ENCODE assay signal across 8 cellular contexts in the genomic region with DNA sequence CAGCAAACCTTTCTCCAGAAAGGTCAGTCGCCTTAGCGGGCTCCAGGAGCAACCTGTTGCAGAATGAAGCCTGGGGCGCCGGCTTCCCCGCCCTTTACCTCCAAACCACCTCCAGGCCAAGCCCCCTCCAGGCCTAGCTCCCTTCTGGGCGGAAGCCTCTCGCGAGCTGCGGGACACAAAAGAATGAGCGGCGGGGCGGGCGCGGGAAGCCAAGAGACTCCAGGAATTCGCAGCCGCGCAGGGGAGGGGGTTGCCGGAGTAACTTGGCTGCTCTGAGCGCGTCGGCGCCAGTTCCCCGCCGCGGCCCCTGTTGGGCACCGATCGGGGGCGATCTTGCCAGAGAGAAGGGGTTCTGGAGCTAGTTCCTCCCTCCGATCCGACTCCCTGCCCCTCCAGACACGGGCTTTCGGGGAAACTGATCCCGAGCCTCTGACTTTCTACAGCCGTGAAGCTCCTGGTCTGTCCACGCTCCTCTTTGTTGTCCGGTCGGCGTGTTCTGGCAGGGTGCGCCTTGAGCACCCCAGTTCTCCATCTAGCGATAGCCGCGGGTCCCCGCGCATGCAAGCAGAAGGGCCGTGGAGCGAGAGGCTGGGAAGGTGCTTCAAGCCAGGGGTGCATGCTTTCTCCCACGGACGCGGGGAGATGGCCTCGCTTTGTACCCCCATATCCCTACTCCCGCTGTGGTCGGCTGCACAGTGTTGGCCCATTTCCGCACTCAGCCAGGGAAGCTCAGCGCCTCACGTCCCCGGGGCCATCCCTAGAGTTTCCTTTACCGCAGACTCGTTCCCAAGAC. TPM values are rescaled to one million over a fixed set of nuclear protein-coding genes. Genes with fewer than 3 reads are reported as not detected.
A peak's percentile ranks its signal among the peaks of the same experiment; 100 is the strongest.
DNase-seq lines count a peak whose midpoint lies in the region; ATAC-seq, FAIRE-seq and TF ChIP-seq lines count a peak whose summit lies in the region.

No MANE protein-coding gene starts in this region.

- H3K4me3 Mint-ChIP-seq in CD4-positive, CD25-positive, alpha-beta regulatory T cell, result peak overlapping the region in 3 of 4 donors; percentile 49 to 82 (median 66)
- peak overlapping the region; percentile 82 to 88 for H3K4me3 Mint-ChIP-seq in stimulated activated naive B cell treated with anti-CD40 and anti-IgM and Interleukin-4, amounts not matched to agents 10 μg/mL and 1 μg/mL and 100 μg/mL, for 72 hours

- intact Hi-C loops in left lung (cut with DNase I), result no loop called here

- H3K9me3 ChIP-seq in CD4-positive, CD25-positive, alpha-beta regulatory T cell (ENCODE audit: control insufficient read depth in 2 of 2, low read length in 2 of 2), result no peaks in the 10 kb centered on the region
- H3K9me3 ChIP-seq in left lung, result no peaks in the 10 kb centered on the region

- ATAC-seq in CD4-positive, CD25-positive, alpha-beta regulatory T cell (ENCODE audit: low read depth in 2 of 2), result no peak
- ATAC-seq in left lung (peak; percentile 52), GM21529 (IDR thresholded peaks at IDR 0.05; ENCODE audit: unreplicated experiment) (no peak)
- ATAC-seq in stimulated activated naive B cell treated with anti-CD40 and anti-IgM and Interleukin-4, amounts not matched to agents 10 μg/mL and 1 μg/mL and 100 μg/mL, for 72 hours (replicated peaks), result peak in 1 of 2 donors; percentile 35

- no peaks in the 10 kb centered on the region for H3K36me3 Mint-ChIP-seq in CD4-positive, CD25-positive, alpha-beta regulatory T cell
- H3K36me3 Mint-ChIP-seq in stimulated activated naive B cell treated with anti-CD40 and anti-IgM and Interleukin-4, amounts not matched to agents 10 μg/mL and 1 μg/mL and 100 μg/mL, for 72 hours, result peaks cover 7 to 8% of the 10 kb centered on the region in 2 donors

- peaks cover 32% of the 10 kb centered on the region for H3K27me3 ChIP-seq in CD4-positive, CD25-positive, alpha-beta regulatory T cell (ENCODE audit: control insufficient read depth, insufficient read depth, low read length)
- H3K27me3 ChIP-seq in left lung, result peaks cover 46 to 60% of the 10 kb centered on the region in 2 donors

- H3K4me1 Mint-ChIP-seq in CD4-positive, CD25-positive, alpha-beta regulatory T cell, result peaks cover 0 to 18% (median 6%) of the 10 kb centered on the region in 4 donors
- H3K4me1 Mint-ChIP-seq in stimulated activated naive B cell treated with anti-CD40 and anti-IgM and Interleukin-4, amounts not matched to agents 10 μg/mL and 1 μg/mL and 100 μg/mL, for 72 hours, result peaks cover 19 to 34% of the 10 kb centered on the region in 2 donors

- peaks cover 20% of the 10 kb centered on the region for H3K4me1 ChIP-seq in CD4-positive, CD25-positive, alpha-beta regulatory T cell (ENCODE audit: control insufficient read depth, insufficient read depth, low read length, poor library complexity, severe bottlenecking)
- H3K4me1 ChIP-seq in left lung, result peaks cover 13 to 26% of the 10 kb centered on the region in 2 donors

- TF ChIP-seq CTCF in left lung (IDR thresholded peaks at IDR 0.05), result no peak

- FAIRE-seq in HTR-8/SVneo (lab: Jason Lieb, UNC), result no peak

- no peaks in the 10 kb centered on the region for H3K36me3 ChIP-seq in CD4-positive, CD25-positive, alpha-beta regulatory T cell (ENCODE audit: control insufficient read depth, insufficient read depth, low read length)
- no peaks in the 10 kb centered on the region for H3K36me3 ChIP-seq in left lung

- H3K27me3 Mint-ChIP-seq in CD4-positive, CD25-positive, alpha-beta regulatory T cell, result peaks cover 69% of the 10 kb centered on the region
- peaks cover 59 to 61% of the 10 kb centered on the region in 2 donors for H3K27me3 Mint-ChIP-seq in stimulated activated naive B cell treated with anti-CD40 and anti-IgM and Interleukin-4, amounts not matched to agents 10 μg/mL and 1 μg/mL and 100 μg/mL, for 72 hours

- no peak overlapping the region for H3K4me3 ChIP-seq in CD4-positive, CD25-positive, alpha-beta regulatory T cell (ENCODE audit: low read depth, low read length)
- peak overlapping the region; percentile 18 to 36 for H3K4me3 ChIP-seq in left lung

- H3K27ac ChIP-seq in CD4-positive, CD25-positive, alpha-beta regulatory T cell (ENCODE audit: insufficient read depth, low read length, poor library complexity, severe bottlenecking), result no peak overlapping the region
- no peak overlapping the region for H3K27ac ChIP-seq in left lung

- peaks cover 0 to 2% (median 0%) of the 10 kb centered on the region in 7 donors for H3K9me3 Mint-ChIP-seq in CD4-positive, CD25-positive, alpha-beta regulatory T cell
- H3K9me3 Mint-ChIP-seq in stimulated activated naive B cell treated with anti-CD40 and anti-IgM and Interleukin-4, amounts not matched to agents 10 μg/mL and 1 μg/mL and 100 μg/mL, for 72 hours, result peaks cover 2 to 10% of the 10 kb centered on the region in 2 donors

- DNase-seq in CD4-positive, CD25-positive, alpha-beta regulatory T cell, result no peak
- DNase-seq in NCI-H1092 treated with DMSO at 0.1 percent for 48 hours (lab: John Stamatoyannopoulos, UW) (peak; percentile 67), cerebellum (ENCODE audit: low spot score) (peak; percentile 7), left lung (peak; percentile 36 to 87), HTR-8/SVneo (ENCODE audit: insufficient read length, low spot score) (no peak), cerebellar cortex (ENCODE audit: low spot score) (no peak)
- DNase-seq in stimulated activated naive B cell treated with anti-CD40 and anti-IgM and Interleukin-4, amounts not matched to agents 10 μg/mL and 1 μg/mL and 100 μg/mL, for 72 hours, result no peak

- H3K27ac Mint-ChIP-seq in CD4-positive, CD25-positive, alpha-beta regulatory T cell, result no peak overlapping the region
- H3K27ac Mint-ChIP-seq in stimulated activated naive B cell treated with anti-CD40 and anti-IgM and Interleukin-4, amounts not matched to agents 10 μg/mL and 1 μg/mL and 100 μg/mL, for 72 hours, result peak overlapping the region; percentile 65

RNA-seq across cellular contexts. Expression of gene PROM1, which starts 1.2 kb away (rescaled TPM):
- 2.9 TPM for total RNA-seq in CD4-positive, CD25-positive, alpha-beta regulatory T cell
- polyA plus RNA-seq in CD4-positive, CD25-positive, alpha-beta regulatory T cell, result not detected
- total RNA-seq in cerebellum (21.6 TPM), left lung (10 to 100 TPM in 1 of 2 donors, not detected in 1; 11.2 TPM)

Comparison
In these comparisons a context has a peak if more than half of its experiments do, and no peak if none do; other contexts are left out.
1. DNase-seq: peak in NCI-H1092 treated with DMSO at 0.1 percent for 48 hours (single experiment), cerebellum (single experiment) and left lung (2 of 2); none in CD4-positive, CD25-positive, alpha-beta regulatory T cell (0 of 3), stimulated activated naive B cell treated with anti-CD40 and anti-IgM and Interleukin-4, amounts not matched to agents 10 μg/mL and 1 μg/mL and 100 μg/mL, for 72 hours (single experiment), HTR-8/SVneo (single experiment) and cerebellar cortex (single experiment).